Comparison of ENCODE assay signal across 8 cellular contexts in the genomic region with DNA sequence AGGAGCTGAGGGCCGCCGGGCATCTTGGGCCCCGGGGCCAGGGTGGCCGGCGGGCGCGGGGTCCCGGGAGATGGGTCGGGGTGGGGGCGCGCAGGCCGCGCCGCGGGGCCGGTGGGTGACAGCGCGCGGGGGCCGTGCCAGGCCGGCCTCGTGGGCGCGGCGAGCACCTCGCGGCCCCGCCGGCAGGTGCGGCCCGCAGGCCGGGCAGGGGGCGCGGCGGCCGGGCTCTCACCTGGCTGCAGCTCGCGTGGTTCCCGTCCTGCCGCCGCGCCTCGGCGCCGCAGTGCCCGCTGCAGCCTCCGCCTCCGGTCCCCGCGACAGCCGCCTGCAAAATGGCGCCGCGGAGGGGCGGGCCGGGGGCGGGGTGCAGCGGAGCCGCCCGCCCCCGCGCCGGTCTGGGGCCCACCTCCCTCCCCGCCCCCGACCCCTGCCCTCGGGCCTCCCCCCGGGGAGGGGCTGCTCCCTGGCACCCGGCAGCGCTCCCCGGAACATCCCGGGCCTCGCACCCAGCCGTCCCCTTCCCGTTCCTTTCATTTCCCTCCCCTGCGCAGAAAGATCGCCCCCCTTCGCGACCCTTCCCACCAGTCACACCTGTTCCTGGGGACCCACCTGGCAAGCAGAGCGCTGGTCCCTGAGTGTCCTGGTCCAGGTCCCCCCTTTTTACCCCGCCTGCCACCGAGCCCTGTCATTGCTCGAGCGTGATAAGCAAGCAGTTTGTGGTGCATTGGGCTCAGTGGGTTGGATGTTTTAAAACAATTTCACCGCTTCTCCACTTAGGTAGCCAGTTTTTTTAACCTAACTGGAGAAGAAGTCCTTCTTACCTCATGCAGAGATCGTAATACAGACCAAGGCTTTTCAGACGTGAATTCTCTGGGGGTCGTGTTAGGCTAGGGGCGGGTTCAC. TPM values are rescaled to one million over a fixed set of nuclear protein-coding genes. Genes with fewer than 3 reads are reported as not detected.
DNase-seq lines count a peak whose midpoint lies in the region; ATAC-seq and TF ChIP-seq lines count a peak whose summit lies in the region.

TSS of gene SLC23A2 (minus strand) at position 337 of the 903 bp plus-strand sequence. CDS start 68,948 bp downstream, outside the sequence.

- H3K27me3 Mint-ChIP-seq in brain, result peaks cover 33% of the 10 kb centered on the region

- no peak within 1 kb of the TSS for H3K27ac ChIP-seq in HUES64 (ENCODE audit: low read depth, low read length)
- H3K27ac ChIP-seq in skin epidermis, result peak within 1 kb of the TSS in 20 of 21 experiments; percentile 23 to 91 (median 68)

- TF ChIP-seq CTCF in brain (conservative IDR thresholded peaks at IDR 0.05), result no peak

- ATAC-seq in HG02610 (IDR thresholded peaks at IDR 0.05; ENCODE audit: unreplicated experiment), result no peak

- H3K36me3 ChIP-seq in HUES64 (ENCODE audit: insufficient read depth, low read length), result no peaks in the 10 kb centered on the region

- DNase-seq in NCI-H1092 treated with DMSO at 0.1 percent for 48 hours (lab: John Stamatoyannopoulos, UW) (peak; percentile 25), NCI-H1092 (lab: John Stamatoyannopoulos, UW) (no peak), T-helper 9 cell (peak; percentile 61), iPS-NIHi11 (ENCODE audit: low spot score) (peak; percentile 91)

- peak within 1 kb of the TSS; percentile 92 to 99 (median 96) for H3K4me3 Mint-ChIP-seq in brain

- peaks cover 7% of the 10 kb centered on the region for H3K36me3 Mint-ChIP-seq in brain

- no peaks in the 10 kb centered on the region for H3K9me3 Mint-ChIP-seq in brain

- H3K4me1 ChIP-seq in HUES64 (ENCODE audit: insufficient read depth, low read length), result 0 out of 2 replicates have a peak, but pooled peaks cover 8% of the 10 kb centered on the region

- H3K9me3 ChIP-seq in HUES64 (ENCODE audit: insufficient read depth, low read depth, low read length), result no peaks in the 10 kb centered on the region

- peak within 1 kb of the TSS; percentile 91 to 96 (median 95) for H3K27ac Mint-ChIP-seq in brain

- H3K4me1 Mint-ChIP-seq in brain, result peaks cover 52% of the 10 kb centered on the region

- peak within 1 kb of the TSS; percentile 39; the same call in 1 of the 2 replicates for H3K9ac ChIP-seq in HUES64 (ENCODE audit: low read depth, low read length)

- WGBS in HUES64, result under 1% methylated on average over 85 of the region's 88 CpGs

- peak within 1 kb of the TSS; percentile 71 for H3K4me3 ChIP-seq in HUES64 (ENCODE audit: low read length)
- H3K4me3 ChIP-seq in skin epidermis, result peak within 1 kb of the TSS; percentile 59 to 92 (median 82)

- H3K27me3 ChIP-seq in HUES64 (ENCODE audit: insufficient read depth, low read length), result peaks cover 22% of the 10 kb centered on the region

RNA-seq across cellular contexts. Expression of gene SLC23A2, which starts in this region (rescaled TPM):
- 8.9 TPM for polyA plus RNA-seq in HUES64 (2013, experiment 1 of 2)
- 8.6 TPM for polyA plus RNA-seq in HUES64 (2013, experiment 2 of 2)
- 17.8 TPM for polyA plus RNA-seq in brain (ENCODE audit: insufficient read depth, low read depth, low replicate concordance)
